ENCODE assay signal across 9 cellular contexts in genomic region chr16:85899444-85899843, GRCh38. TPM values are rescaled to one million over a fixed set of nuclear protein-coding genes. Genes with fewer than 3 reads are reported as not detected.
A peak's percentile ranks its signal among the peaks of the same experiment; 100 is the strongest.
DNase-seq lines count a peak whose midpoint lies in the region; ATAC-seq, FAIRE-seq and TF ChIP-seq lines count a peak whose summit lies in the region.
"Had no signal": no experiment of that assay in that cellular context is flagged by ENCODE, and none has a peak within 500 bp of the region (broad histone marks: within the 10 kb centered on the region; RNA-seq: fewer than 3 reads in every experiment).

No MANE protein-coding gene starts in this region.

- no peak overlapping the region for H3K18ac ChIP-seq in H1 (ENCODE audit: extremely low read depth, low read length)

- no peak for TF ChIP-seq CTCF in CD8-positive, alpha-beta T cell (IDR thresholded peaks at IDR 0.05)
- no peak for TF ChIP-seq CTCF in H1 (IDR thresholded peaks at IDR 0.05; ENCODE audit: control extremely low read depth in 1 of 3, insufficient read depth in 1 of 3, low read depth in 1 of 3, low read length in 3 of 3)
- TF ChIP-seq CTCF in osteocyte (IDR thresholded peaks at IDR 0.05) = no peak

- H3K36me3 Mint-ChIP-seq in CD8-positive, alpha-beta T cell = peaks cover 2% of the 10 kb centered on the region
- H3K36me3 Mint-ChIP-seq in osteocyte (ENCODE audit: unreplicated experiment) = no peaks in the 10 kb centered on the region

- H2BK5ac ChIP-seq in H1 (ENCODE audit: low read depth, low read length) = no peak overlapping the region

- H3K36me3 ChIP-seq in CD8-positive, alpha-beta T cell (ENCODE audit: insufficient read depth, low read length) = no peaks in the 10 kb centered on the region
- H3K36me3 ChIP-seq in HUES64 (ENCODE audit: insufficient read depth, low read length) (no peaks in the 10 kb centered on the region), H1 (ENCODE audit: control insufficient read depth in 2 of 4, insufficient read depth in 4 of 4, low read length in 3 of 4) (no peaks in the 10 kb centered on the region)

- no peak overlapping the region for H3K23ac ChIP-seq in H1 (ENCODE audit: insufficient read length)

- no peak overlapping the region for H2BK12ac ChIP-seq in H1 (ENCODE audit: low read depth, low read length)

- no peak overlapping the region for H2BK20ac ChIP-seq in H1 (ENCODE audit: low read length)

- no peaks in the 10 kb centered on the region for H4K20me1 ChIP-seq in H1 (replicated peaks in 1 of 2; ENCODE audit: control insufficient read depth in 1 of 2, insufficient read depth in 2 of 2, low read length in 2 of 2)

- H4K5ac ChIP-seq in H1 (ENCODE audit: insufficient read length, low read depth, low read length) = no peak overlapping the region

- no peaks in the 10 kb centered on the region for H3K79me2 ChIP-seq in H1 (ENCODE audit: control insufficient read depth in 1 of 2, insufficient read depth in 2 of 2, low read length in 2 of 2)

- CTCF ChIA-PET in CD8-positive, alpha-beta T cell (lab: Charles Lee) = interaction anchor here (0.7 to 2.1 kb wide), 4 partner anchors 78 to 1100 kb away, joined by 3 to 14 read pairs (median 8); no protein-coding TSS in a partner anchor
- CTCF ChIA-PET in H1 (lab: Charles Lee; ENCODE audit: partially characterized antibody) = interaction anchor here (0.9 to 3.3 kb wide), 5 partner anchors 10 to 87 kb away, joined by 3 to 31 read pairs (median 3); no protein-coding TSS in a partner anchor

- TF ChIP-seq EP300 in H1 (IDR thresholded peaks at IDR 0.05; ENCODE audit: borderline replicate concordance in 1 of 2, low read depth in 2 of 2, low read length in 2 of 2) = no peak

- H3K4me1 ChIP-seq in CD8-positive, alpha-beta T cell (ENCODE audit: insufficient read depth, low read length) = peaks cover 39% of the 10 kb centered on the region
- 0 out of 2 replicates have a peak, but pooled peaks cover 9% of the 10 kb centered on the region for H3K4me1 ChIP-seq in HUES64 (ENCODE audit: insufficient read depth, low read length)
- no peaks in the 10 kb centered on the region for H3K4me1 ChIP-seq in H1 (replicated peaks in 1 of 4; ENCODE audit: control insufficient read depth in 3 of 4, insufficient read depth in 4 of 4, low read length in 3 of 4)

- FAIRE-seq in H1 (lab: Jason Lieb, UNC) = no peak

- H3K27ac ChIP-seq in CD8-positive, alpha-beta T cell (ENCODE audit: low read depth, low read length) = no peak overlapping the region
- H3K27ac ChIP-seq in HUES64 (ENCODE audit: low read depth, low read length) (no peak overlapping the region), H1 (ENCODE audit: low read depth, low read length) (no peak overlapping the region)

- H2AK5ac ChIP-seq in H1 (ENCODE audit: low read depth, low read length) = no peak overlapping the region

- intact Hi-C loops in CD8-positive, alpha-beta T cell (cut with DNase I, micrococcal nuclease) = loop anchor here in 1 of 2 experiments (2.0 kb wide), 1 partner anchor 79 kb away; no protein-coding TSS in a partner anchor

- H3K27me3 Mint-ChIP-seq in CD8-positive, alpha-beta T cell (ENCODE audit: low read depth) = no peaks in the 10 kb centered on the region
- peaks cover 77% of the 10 kb centered on the region for H3K27me3 Mint-ChIP-seq in osteocyte (ENCODE audit: unreplicated experiment)

- no peak overlapping the region for H2AFZ ChIP-seq in H1 (ENCODE audit: low read length)

- no peak overlapping the region for H3K9ac ChIP-seq in HUES64 (ENCODE audit: low read depth, low read length)
- no peak overlapping the region for H3K9ac ChIP-seq in H1 (replicated peaks in 1 of 4; ENCODE audit: extremely low read depth in 1 of 4, low read depth in 3 of 4, low read length in 3 of 4)

- H3K27ac Mint-ChIP-seq in CD8-positive, alpha-beta T cell = no peak overlapping the region
- H3K27ac Mint-ChIP-seq in osteocyte (ENCODE audit: unreplicated experiment) = no peak overlapping the region

- H2BK120ac ChIP-seq in H1 (replicated peaks; ENCODE audit: low read depth, low read length) = no peak overlapping the region

- no peak overlapping the region for H3K4ac ChIP-seq in H1 (replicated peaks; ENCODE audit: insufficient read length, low read depth, low read length)

- no peaks in the 10 kb centered on the region for H3K9me3 Mint-ChIP-seq in CD8-positive, alpha-beta T cell
- H3K9me3 Mint-ChIP-seq in osteocyte (ENCODE audit: unreplicated experiment) = no peaks in the 10 kb centered on the region

- H3K56ac ChIP-seq in H1 (replicated peaks; ENCODE audit: insufficient read length, low read depth, low read length) = no peak overlapping the region

- H4K8ac ChIP-seq in H1 (ENCODE audit: extremely low read depth, insufficient read depth, low read length) = no peak overlapping the region

- TF ChIP-seq POLR2A in H1 (IDR thresholded peaks at IDR 0.05; ENCODE audit: control extremely low read depth in 1 of 2, low read depth in 2 of 2, low read length in 2 of 2) = no peak

- peaks cover 51% of the 10 kb centered on the region for H3K4me1 Mint-ChIP-seq in CD8-positive, alpha-beta T cell (ENCODE audit: low read depth)
- peaks cover 8% of the 10 kb centered on the region for H3K4me1 Mint-ChIP-seq in osteocyte (ENCODE audit: unreplicated experiment)

- H2BK15ac ChIP-seq in H1 (ENCODE audit: low read length) = no peak overlapping the region

- DNase-seq in CD8-positive, alpha-beta T cell = no peak
- DNase-seq in H1 (ENCODE audit: low read depth in 1 of 2, low spot score in 2 of 2) (no peak), osteocyte (ENCODE audit: extremely low spot score, unreplicated experiment) (no peak), SW 1271 (lab: John Stamatoyannopoulos, UW) (no peak), HuH-7.5 (ENCODE audit: low spot score) (no peak)

- no peaks in the 10 kb centered on the region for H3K79me1 ChIP-seq in H1 (ENCODE audit: low read depth, low read length)

- H3K4me2 ChIP-seq in H1 (ENCODE audit: insufficient read depth in 1 of 2, low read depth in 2 of 2, low read length in 2 of 2) = peak overlapping the region; percentile 52 to 88

- H3K4me3 Mint-ChIP-seq in CD8-positive, alpha-beta T cell = peak overlapping the region; percentile 83
- H3K4me3 Mint-ChIP-seq in osteocyte (ENCODE audit: unreplicated experiment) = peak overlapping the region; percentile 51

- POLR2A ChIA-PET in CD8-positive, alpha-beta T cell (lab: Charles Lee) = no interaction called here
- POLR2A ChIA-PET in H1 (lab: Charles Lee; ENCODE audit: partially characterized antibody) = interaction anchor here (1.2 to 1.4 kb wide), 3 partner anchors 10 to 29 kb away, joined by 3 to 4 read pairs (median 3); no protein-coding TSS in a partner anchor

- TF ChIP-seq RAD21 in H1 (IDR thresholded peaks at IDR 0.05 in 1 of 2, conservative IDR thresholded peaks at IDR 0.05 in 1 of 2; ENCODE audit: low read depth in 2 of 2, low read length in 2 of 2) = no peak

- H3K4me3 ChIP-seq in CD8-positive, alpha-beta T cell (ENCODE audit: low read depth, low read length) = peak overlapping the region; percentile 54
- peak overlapping the region; percentile 73 for H3K4me3 ChIP-seq in HUES64 (ENCODE audit: low read length)
- H3K4me3 ChIP-seq in H1 (ENCODE audit: extremely low read depth in 1 of 4, insufficient read depth in 2 of 4, low read depth in 3 of 4, low read length in 4 of 4) = peak overlapping the region; percentile 41 to 68 (median 56)

- no peak for ATAC-seq in CD8-positive, alpha-beta T cell
- ATAC-seq in GM19397 (IDR thresholded peaks at IDR 0.05; ENCODE audit: unreplicated experiment) (no peak), GM21423 (IDR thresholded peaks at IDR 0.05; ENCODE audit: unreplicated experiment) (no peak)
- ATAC-seq: HCT116 had no signal

- H3K27me3 ChIP-seq in CD8-positive, alpha-beta T cell (ENCODE audit: insufficient read depth, low read length) = no peaks in the 10 kb centered on the region
- H3K27me3 ChIP-seq in HUES64 (ENCODE audit: insufficient read depth, low read length) (peaks cover 82% of the 10 kb centered on the region), H1 (replicated peaks in 1 of 4; ENCODE audit: control insufficient read depth in 3 of 4, extremely low read depth in 1 of 4, insufficient read depth in 3 of 4, low read length in 3 of 4) (peaks cover 11 to 43% (median 30%) of the 10 kb centered on the region in 4 experiments)

- H4K91ac ChIP-seq in H1 (replicated peaks; ENCODE audit: insufficient read length, low read length) = no peak overlapping the region

- WGBS in HUES64 = 57% methylated on average over 6 of the region's 7 CpGs
- 56% methylated on average over 7 of the region's 7 CpGs; no CpG with 5 or more reads in 1 of the 2 experiments for WGBS in H1 (ENCODE audit: extremely low coverage in 1 of 2, insufficient coverage in 1 of 2, insufficient read length in 1 of 2, insufficient replicate concordance in 2 of 2, low coverage in 1 of 2, low lambda C conversion rate in 2 of 2, missing lambda C conversion rate in 1 of 2), 2 experiments

- H3K14ac ChIP-seq in H1 (ENCODE audit: insufficient read length) = no peak overlapping the region

- H3K23me2 ChIP-seq in H1 (ENCODE audit: low read depth, low read length) = peaks cover 6% of the 10 kb centered on the region; the same call in 1 of the 2 replicates

- H3K9me3 ChIP-seq in CD8-positive, alpha-beta T cell (ENCODE audit: low read length) = no peaks in the 10 kb centered on the region
- H3K9me3 ChIP-seq in HUES64 (ENCODE audit: insufficient read depth, low read depth, low read length) = no peaks in the 10 kb centered on the region
- no peaks in the 10 kb centered on the region for H3K9me3 ChIP-seq in H1 (ENCODE audit: insufficient read depth in 2 of 2, low read depth in 1 of 2, low read length in 1 of 2)

TF ChIP-seq in H1, 55 proteins besides CTCF, POLR2A, EP300 and RAD21 (continues in another document):
- TF ChIP-seq GTF2F1 (IDR thresholded peaks at IDR 0.05; ENCODE audit: borderline replicate concordance, low read depth, low read length) = no peak
- TF ChIP-seq USF2 (IDR thresholded peaks at IDR 0.05; ENCODE audit: low read length) = no peak

RNA-seq across cellular contexts. Expression of gene IRF8, which starts 0.5 kb away (rescaled TPM):
- total RNA-seq in CD8-positive, alpha-beta T cell = 10 to 100 TPM; 23.0 to 25.5 TPM
- 0.30 TPM for polyA plus RNA-seq in HUES64 (2013, experiment 1 of 2)
- polyA plus RNA-seq in HUES64 (2013, experiment 2 of 2) = 0.70 TPM
- total RNA-seq in H1 (2021; fragmentation: NEBNext Ultra II Directional; extraction: Animal tissue kit (Norgen Biotek cat#: 25700)) = 0.96 and 2.0 TPM in 2 replicates
- polyA plus RNA-seq in H1 (2011; rRNA removed) = 0.35 and 0.72 TPM in 2 replicates
- polyA plus RNA-seq in H1 (2011; cell fraction: cytosol; rRNA removed) = 0.54 TPM
- 0.80 TPM for polyA plus RNA-seq in H1 (2011; cell fraction: nucleus; rRNA removed)
- 0.37 to 0.72 TPM (median 0.53 TPM) in 4 replicates for polyA plus RNA-seq in H1 (2012, experiment 1 of 2)
- 0.12 TPM for polyA plus RNA-seq in H1 (2012, experiment 2 of 2)
- 0.34 TPM for polyA plus RNA-seq in H1 (2013, experiment 1 of 2)
- 0.37 TPM for polyA plus RNA-seq in H1 (2013, experiment 2 of 2)
- 0.88 and 1.3 TPM in 2 replicates for polyA minus RNA-seq in H1 (2011; rRNA and poly(A)+ RNA removed)
- polyA minus RNA-seq in H1 (2011; cell fraction: cytosol; rRNA and poly(A)+ RNA removed) = not detected
- polyA minus RNA-seq in H1 (2011; cell fraction: nucleus; rRNA and poly(A)+ RNA removed) = 0.30 TPM
- total RNA-seq in osteocyte = not detected in 2 replicates
